20 cellular contexts compared by ENCODE assay signal in the genomic region with DNA sequence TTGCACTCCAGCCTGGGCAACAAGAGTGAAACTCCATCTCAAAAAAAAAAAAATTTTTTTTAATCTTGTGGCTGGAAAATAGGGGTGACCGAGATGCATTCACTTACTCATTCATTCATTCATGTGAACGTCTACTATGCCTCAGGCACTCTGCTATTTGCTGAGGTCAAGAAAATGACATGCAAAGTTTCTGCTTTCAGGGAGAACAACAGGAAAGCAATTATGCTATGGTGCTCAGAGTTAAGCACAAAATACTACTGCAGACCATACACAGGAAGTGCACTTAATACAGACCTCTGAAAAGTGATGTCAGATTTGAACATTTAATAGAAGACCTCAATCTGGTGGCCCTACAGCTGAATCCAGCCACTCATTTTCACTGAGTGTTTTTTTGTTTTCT. TPM values are rescaled to one million over a fixed set of nuclear protein-coding genes. Genes with fewer than 3 reads are reported as not detected.
DNase-seq lines count a peak whose midpoint lies in the region; ATAC-seq, FAIRE-seq and TF ChIP-seq lines count a peak whose summit lies in the region.
"Had no signal": no experiment of that assay in that cellular context is flagged by ENCODE, and none has a peak within 500 bp of the region (broad histone marks: within the 10 kb centered on the region; RNA-seq: fewer than 3 reads in every experiment).

No MANE protein-coding gene starts in this region.

- H3K4me1 ChIP-seq in MM.1S (ENCODE audit: low read length), result no peaks in the 10 kb centered on the region
- H3K4me1 ChIP-seq in GM12878 (ENCODE audit: control insufficient read depth, insufficient read depth, low read length), result no peaks in the 10 kb centered on the region
- peaks cover 3% of the 10 kb centered on the region for H3K4me1 ChIP-seq in osteoblast (ENCODE audit: insufficient read depth, low read length)
- H3K4me1 ChIP-seq: BE2C had no signal

- no peaks in the 10 kb centered on the region for H3K9me3 ChIP-seq in MM.1S (replicated peaks; ENCODE audit: insufficient read depth, low read length)
- H3K9me3 ChIP-seq in GM12878 (replicated peaks; ENCODE audit: control insufficient read depth, insufficient read depth, low read length), result no peaks in the 10 kb centered on the region
- no peaks in the 10 kb centered on the region for H3K9me3 ChIP-seq in osteoblast (ENCODE audit: low read depth, low read length)
- H3K9me3 ChIP-seq: BE2C had no signal

- H3K79me2 ChIP-seq in MM.1S (ENCODE audit: low read length) (no peaks in the 10 kb centered on the region), GM12878 (ENCODE audit: control insufficient read depth, insufficient read depth, low read length) (no peaks in the 10 kb centered on the region), osteoblast (ENCODE audit: insufficient read depth, low read length) (no peaks in the 10 kb centered on the region)

- H3F3A ChIP-seq in MM.1S (ENCODE audit: insufficient read depth, low read length), result no peaks in the 10 kb centered on the region

- TF ChIP-seq POLR2A in GM12878 (IDR thresholded peaks at IDR 0.05; ENCODE audit: low read depth, low read length), result no peak

- no peak for TF ChIP-seq EP300 in GM12878 (IDR thresholded peaks at IDR 0.05; ENCODE audit: borderline replicate concordance in 1 of 2, control insufficient read depth in 1 of 2, low read depth in 2 of 2, low read length in 2 of 2)

- SMC1A ChIA-PET in GM12878 (lab: Charles Lee; ENCODE audit: uncharacterized antibody, unreplicated experiment), result no interaction called here

- H4K20me1 ChIP-seq in MM.1S (ENCODE audit: insufficient read depth, low read length) (no peaks in the 10 kb centered on the region), GM12878 (ENCODE audit: control insufficient read depth, insufficient read depth) (no peaks in the 10 kb centered on the region), osteoblast (ENCODE audit: insufficient read depth, low read length) (no peaks in the 10 kb centered on the region)

- RAD21 ChIA-PET in GM12878 (lab: Charles Lee; ENCODE audit: unreplicated experiment), result no interaction called here

- no TSS peak for BruUV-seq in GM12878 (replicated peaks; lab: Mats Ljungman, UMichigan)

- in situ Hi-C loops in GM12878 (cut with MboI), result no loop called here

- POLR2A ChIA-PET in GM12878 (lab: Charles Lee), result no interaction called here

- no peaks in the 10 kb centered on the region for H3K36me3 ChIP-seq in MM.1S (replicated peaks; ENCODE audit: insufficient read depth, low read length)
- no peaks in the 10 kb centered on the region for H3K36me3 ChIP-seq in GM12878 (ENCODE audit: control insufficient read depth in 2 of 2, insufficient read depth in 2 of 2, low read length in 1 of 2)
- H3K36me3 ChIP-seq in osteoblast (ENCODE audit: insufficient read depth, low read length), result no peaks in the 10 kb centered on the region
- H3K36me3 ChIP-seq: BE2C had no signal

- 0% methylated on average over 2 of the region's 2 CpGs for WGBS in GM12878 (ENCODE audit: insufficient coverage, insufficient replicate concordance, low lambda C conversion rate, missing lambda C conversion rate)

- peak; percentile 60 for DNase-seq in ELR (ENCODE audit: low read depth)
- peak; percentile 7 for DNase-seq in MM.1S
- DNase-seq in GM12878 (ENCODE audit: low read depth, low spot score), result no peak
- peak; percentile 3 for DNase-seq in osteoblast (ENCODE audit: insufficient read length, low spot score, missing footprints)
- DNase-seq in activated CD4-positive, alpha-beta T cell treated with anti-CD3 and anti-CD28 coated beads for 48 hours, result no peak
- DNase-seq in SIG-M5 treated with dmso at 0.1 percent for 504 hours (lab: John Stamatoyannopoulos, UW; ENCODE audit: unreplicated experiment), result no peak
- no peak for DNase-seq in D721Med (ENCODE audit: insufficient read length, low spot score)
- DNase-seq: BE2C; CD4-positive, alpha-beta memory T cell; DND-41; NCI-H1092; NCI-H1694 treated with DMSO at 0.1 percent for 48 hours; NCI-H446; NCI-H774; SHP77 had no signal

- no peak overlapping the region for H3K4me2 ChIP-seq in MM.1S (ENCODE audit: low read depth, low read length)
- H3K4me2 ChIP-seq in GM12878 (ENCODE audit: control insufficient read depth, insufficient read depth), result no peak overlapping the region
- no peak overlapping the region for H3K4me2 ChIP-seq in osteoblast (ENCODE audit: insufficient read depth, low read length)

- no peak overlapping the region for H3K27ac ChIP-seq in MM.1S (ENCODE audit: low read length)
- no peak overlapping the region for H3K27ac ChIP-seq in GM12878 (ENCODE audit: control insufficient read depth, insufficient read depth)
- H3K27ac ChIP-seq in osteoblast (ENCODE audit: low read depth, low read length), result no peak overlapping the region

- H3K4me3 ChIP-seq in MM.1S (ENCODE audit: low read length), result no peak overlapping the region
- no peak overlapping the region for H3K4me3 ChIP-seq in GM12878
- H3K4me3 ChIP-seq in osteoblast (ENCODE audit: insufficient read depth, low read length), result no peak overlapping the region
- H3K4me3 ChIP-seq: K562 had no signal

- no peaks in the 10 kb centered on the region for H3K9me2 ChIP-seq in MM.1S (replicated peaks; ENCODE audit: insufficient read depth, low read length)

- intact Hi-C loops in GM12878 (cut with micrococcal nuclease; ENCODE audit: unreplicated experiment), result no loop called here

- peak; percentile 28; the same call in 2 of the 3 replicates for ATAC-seq in GM12878
- ATAC-seq: HCT116, K562, Panc1 had no signal

- no peak for TF ChIP-seq RAD21 in GM12878 (IDR thresholded peaks at IDR 0.05; ENCODE audit: insufficient read depth, low read depth, low read length)

- CTCF ChIA-PET in GM12878 (lab: Yijun Ruan, JAX), result no interaction called here

- H2AFZ ChIP-seq in MM.1S (ENCODE audit: low read length) (no peak overlapping the region), GM12878 (ENCODE audit: control insufficient read depth, low read depth, low read length) (no peak overlapping the region), osteoblast (ENCODE audit: low read length) (no peak overlapping the region)

- H3K9ac ChIP-seq in MM.1S (ENCODE audit: low read length) (no peak overlapping the region), GM12878 (ENCODE audit: control insufficient read depth, insufficient read depth, low read length) (no peak overlapping the region)

- FAIRE-seq in GM12878 (lab: Jason Lieb, UNC), result no peak
- FAIRE-seq in D721Med (lab: Jason Lieb, UNC), result no peak
- FAIRE-seq: GM18507, K562 had no signal

- H3K27me3 ChIP-seq in MM.1S (replicated peaks; ENCODE audit: insufficient read depth, low read length) (no peaks in the 10 kb centered on the region), GM12878 (replicated peaks in 1 of 2; ENCODE audit: control insufficient read depth in 2 of 2, insufficient read depth in 2 of 2, low read length in 1 of 2) (no peaks in the 10 kb centered on the region), osteoblast (ENCODE audit: insufficient read depth, low read length) (no peaks in the 10 kb centered on the region)
- H3K27me3 ChIP-seq: BE2C had no signal

- TF ChIP-seq CTCF in MM.1S (IDR thresholded peaks at IDR 0.05; ENCODE audit: low read length) (no peak), GM12878 (IDR thresholded peaks at IDR 0.05 in 2 of 3, conservative IDR thresholded peaks at IDR 0.05 in 1 of 3; ENCODE audit: control insufficient read depth in 2 of 3, extremely low read depth in 1 of 3, insufficient read depth in 1 of 3, low read depth in 3 of 3, low read length in 3 of 3) (no peak), osteoblast (IDR thresholded peaks at IDR 0.05; ENCODE audit: extremely low read depth, low read depth, low read length) (no peak), D721Med (IDR thresholded peaks at IDR 0.05; ENCODE audit: insufficient read depth, missing control alignments) (no peak)

TF ChIP-seq in GM12878, 131 proteins besides CTCF, POLR2A, EP300 and RAD21:
- TF ChIP-seq ZNF24 (IDR thresholded peaks at IDR 0.05) (peak; percentile 78), HDGF (IDR thresholded peaks at IDR 0.05) (no peak), NR2C1 (IDR thresholded peaks at IDR 0.05) (no peak)

RNA-seq across cellular contexts. Expression of a gene that starts 59.6 kb away (rescaled TPM):
- not detected in 2 replicates for total RNA-seq in GM12878 (2013; cell fraction: nucleolus; rRNA removed)
- total RNA-seq in GM12878 (2014; rRNA removed) (not detected in 2 replicates), GM12878 (2014; rRNA removed; fragmentation: Illumina TruSeq; extraction: Trizol) (not detected in 2 replicates), GM12878 (2021) (not detected in 2 replicates), osteoblast (not detected in 2 replicates)
- not detected for polyA plus RNA-seq in GM12878 (2011; ENCODE audit: low read depth)
- polyA plus RNA-seq in GM12878 (2011; rRNA removed) (not detected in 2 replicates), GM12878 (2014; fragmentation: Illumina TruSeq; extraction: Trizol) (not detected in 2 replicates), GM12878 (2014; fragmentation: Nextera tagmentation; extraction: Ambion mirVana) (not detected), GM12878 (2014; rRNA removed) (not detected in 2 replicates), GM12878 (2016; fragmentation: Nextera tagmentation; extraction: Ambion mirVana) (not detected)
- polyA plus RNA-seq in GM12878 (2011; cell fraction: cytosol; rRNA removed), result not detected in 2 replicates
- not detected in 2 replicates for polyA plus RNA-seq in GM12878 (2011; cell fraction: nucleus; rRNA removed)
- polyA plus RNA-seq in GM12878 (2012), result not detected in 2 replicates
- not detected in 2 replicates for polyA minus RNA-seq in GM12878 (2011; rRNA and poly(A)+ RNA removed)
- not detected in 2 replicates for polyA minus RNA-seq in GM12878 (2011; cell fraction: cytosol; rRNA and poly(A)+ RNA removed)
- polyA minus RNA-seq in GM12878 (2011; cell fraction: nucleus; rRNA and poly(A)+ RNA removed), result not detected in 2 replicates
- total RNA-seq: CD4-positive, alpha-beta memory T cell; HT1080 had no signal
- polyA plus RNA-seq: CD4-positive, alpha-beta memory T cell had no signal

Comparison
In these comparisons a context has a peak if more than half of its experiments do, and no peak if none do; other contexts are left out.
1. DNase-seq: peak in ELR (single experiment), MM.1S (single experiment) and osteoblast (single experiment); none in GM12878 (single experiment), activated CD4-positive, alpha-beta T cell treated with anti-CD3 and anti-CD28 coated beads for 48 hours (single experiment), SIG-M5 treated with dmso at 0.1 percent for 504 hours (single experiment) and D721Med (single experiment).